In the genomic region with DNA sequence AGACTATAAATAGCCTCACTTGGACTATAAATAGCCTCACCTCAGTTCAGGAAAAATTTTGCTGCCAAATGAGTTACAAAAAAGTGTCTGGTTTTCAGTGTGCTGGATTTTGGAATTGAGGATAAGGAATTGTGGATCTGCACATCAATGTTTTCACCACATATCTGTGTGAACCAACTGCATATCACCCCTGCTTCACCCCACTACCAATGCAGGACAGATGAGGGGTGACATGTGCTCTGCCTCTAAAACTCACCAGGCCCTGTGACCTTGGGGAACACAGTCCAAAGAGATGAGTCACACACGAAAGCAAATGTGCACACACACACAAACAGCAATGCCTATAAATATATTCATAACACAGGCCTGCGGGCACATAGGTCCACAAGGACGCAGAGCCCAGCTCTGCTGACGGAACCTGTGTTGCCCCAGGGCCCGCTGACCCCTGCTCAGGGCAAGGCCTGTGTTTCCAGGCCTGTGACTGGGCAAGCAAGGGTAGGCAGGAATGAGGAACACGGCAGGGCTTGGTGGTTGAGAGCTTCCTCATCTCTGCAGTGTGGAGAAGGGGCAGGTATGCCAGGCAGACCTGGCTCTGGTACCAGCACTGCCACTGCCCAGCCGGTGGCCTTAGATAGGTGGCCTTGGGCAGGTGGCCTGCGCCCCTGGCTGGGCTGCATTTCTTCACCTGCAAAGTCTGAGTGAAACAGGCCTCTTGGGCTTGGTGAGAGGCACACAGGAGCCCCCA, we compare ENCODE assay signal across 1 cellular context.
TF ChIP-seq lines count a peak whose summit lies in the region.

No MANE protein-coding gene starts in this region.

TF ChIP-seq in GM23338, 12 proteins besides CTCF, POLR2A, EP300 and RAD21 (continued from another document):
- TF ChIP-seq, protein P1, sequence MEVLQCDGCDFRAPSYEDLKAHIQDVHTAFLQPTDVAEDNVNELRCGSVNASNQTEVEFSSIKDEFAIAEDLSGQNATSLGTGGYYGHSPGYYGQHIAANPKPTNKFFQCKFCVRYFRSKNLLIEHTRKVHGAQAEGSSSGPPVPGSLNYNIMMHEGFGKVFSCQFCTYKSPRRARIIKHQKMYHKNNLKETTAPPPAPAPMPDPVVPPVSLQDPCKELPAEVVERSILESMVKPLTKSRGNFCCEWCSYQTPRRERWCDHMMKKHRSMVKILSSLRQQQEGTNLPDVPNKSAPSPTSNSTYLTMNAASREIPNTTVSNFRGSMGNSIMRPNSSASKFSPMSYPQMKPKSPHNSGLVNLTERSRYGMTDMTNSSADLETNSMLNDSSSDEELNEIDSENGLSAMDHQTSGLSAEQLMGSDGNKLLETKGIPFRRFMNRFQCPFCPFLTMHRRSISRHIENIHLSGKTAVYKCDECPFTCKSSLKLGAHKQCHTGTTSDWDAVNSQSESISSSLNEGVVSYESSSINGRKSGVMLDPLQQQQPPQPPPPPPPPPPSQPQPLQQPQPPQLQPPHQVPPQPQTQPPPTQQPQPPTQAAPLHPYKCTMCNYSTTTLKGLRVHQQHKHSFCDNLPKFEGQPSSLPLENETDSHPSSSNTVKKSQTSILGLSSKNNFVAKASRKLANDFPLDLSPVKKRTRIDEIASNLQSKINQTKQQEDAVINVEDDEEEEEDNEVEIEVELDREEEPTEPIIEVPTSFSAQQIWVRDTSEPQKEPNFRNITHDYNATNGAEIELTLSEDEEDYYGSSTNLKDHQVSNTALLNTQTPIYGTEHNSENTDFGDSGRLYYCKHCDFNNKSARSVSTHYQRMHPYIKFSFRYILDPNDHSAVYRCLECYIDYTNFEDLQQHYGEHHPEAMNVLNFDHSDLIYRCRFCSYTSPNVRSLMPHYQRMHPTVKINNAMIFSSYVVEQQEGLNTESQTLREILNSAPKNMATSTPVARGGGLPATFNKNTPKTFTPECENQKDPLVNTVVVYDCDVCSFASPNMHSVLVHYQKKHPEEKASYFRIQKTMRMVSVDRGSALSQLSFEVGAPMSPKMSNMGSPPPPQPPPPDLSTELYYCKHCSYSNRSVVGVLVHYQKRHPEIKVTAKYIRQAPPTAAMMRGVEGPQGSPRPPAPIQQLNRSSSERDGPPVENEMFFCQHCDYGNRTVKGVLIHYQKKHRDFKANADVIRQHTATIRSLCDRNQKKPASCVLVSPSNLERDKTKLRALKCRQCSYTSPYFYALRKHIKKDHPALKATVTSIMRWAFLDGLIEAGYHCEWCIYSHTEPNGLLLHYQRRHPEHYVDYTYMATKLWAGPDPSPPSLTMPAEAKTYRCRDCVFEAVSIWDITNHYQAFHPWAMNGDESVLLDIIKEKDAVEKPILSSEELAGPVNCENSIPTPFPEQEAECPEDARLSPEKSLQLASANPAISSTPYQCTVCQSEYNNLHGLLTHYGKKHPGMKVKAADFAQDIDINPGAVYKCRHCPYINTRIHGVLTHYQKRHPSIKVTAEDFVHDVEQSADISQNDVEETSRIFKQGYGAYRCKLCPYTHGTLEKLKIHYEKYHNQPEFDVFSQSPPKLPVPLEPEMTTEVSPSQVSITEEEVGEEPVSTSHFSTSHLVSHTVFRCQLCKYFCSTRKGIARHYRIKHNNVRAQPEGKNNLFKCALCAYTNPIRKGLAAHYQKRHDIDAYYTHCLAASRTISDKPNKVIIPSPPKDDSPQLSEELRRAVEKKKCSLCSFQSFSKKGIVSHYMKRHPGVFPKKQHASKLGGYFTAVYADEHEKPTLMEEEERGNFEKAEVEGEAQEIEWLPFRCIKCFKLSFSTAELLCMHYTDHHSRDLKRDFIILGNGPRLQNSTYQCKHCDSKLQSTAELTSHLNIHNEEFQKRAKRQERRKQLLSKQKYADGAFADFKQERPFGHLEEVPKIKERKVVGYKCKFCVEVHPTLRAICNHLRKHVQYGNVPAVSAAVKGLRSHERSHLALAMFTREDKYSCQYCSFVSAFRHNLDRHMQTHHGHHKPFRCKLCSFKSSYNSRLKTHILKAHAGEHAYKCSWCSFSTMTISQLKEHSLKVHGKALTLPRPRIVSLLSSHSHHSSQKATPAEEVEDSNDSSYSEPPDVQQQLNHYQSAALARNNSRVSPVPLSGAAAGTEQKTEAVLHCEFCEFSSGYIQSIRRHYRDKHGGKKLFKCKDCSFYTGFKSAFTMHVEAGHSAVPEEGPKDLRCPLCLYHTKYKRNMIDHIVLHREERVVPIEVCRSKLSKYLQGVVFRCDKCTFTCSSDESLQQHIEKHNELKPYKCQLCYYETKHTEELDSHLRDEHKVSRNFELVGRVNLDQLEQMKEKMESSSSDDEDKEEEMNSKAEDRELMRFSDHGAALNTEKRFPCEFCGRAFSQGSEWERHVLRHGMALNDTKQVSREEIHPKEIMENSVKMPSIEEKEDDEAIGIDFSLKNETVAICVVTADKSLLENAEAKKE (CRISPR knock-in tag; IDR thresholded peaks at IDR 0.05): no peak
- TF ChIP-seq EZH2 (IDR thresholded peaks at IDR 0.05; ENCODE audit: low read depth, unreplicated experiment) (no peak), STAT1 (IDR thresholded peaks at IDR 0.05; ENCODE audit: unreplicated experiment) (no peak), NANOG (IDR thresholded peaks at IDR 0.05; ENCODE audit: borderline replicate concordance) (no peak), JUNB (IDR thresholded peaks at IDR 0.05; ENCODE audit: unreplicated experiment) (no peak)
